8 cellular contexts compared by ENCODE assay signal in the genomic region with DNA sequence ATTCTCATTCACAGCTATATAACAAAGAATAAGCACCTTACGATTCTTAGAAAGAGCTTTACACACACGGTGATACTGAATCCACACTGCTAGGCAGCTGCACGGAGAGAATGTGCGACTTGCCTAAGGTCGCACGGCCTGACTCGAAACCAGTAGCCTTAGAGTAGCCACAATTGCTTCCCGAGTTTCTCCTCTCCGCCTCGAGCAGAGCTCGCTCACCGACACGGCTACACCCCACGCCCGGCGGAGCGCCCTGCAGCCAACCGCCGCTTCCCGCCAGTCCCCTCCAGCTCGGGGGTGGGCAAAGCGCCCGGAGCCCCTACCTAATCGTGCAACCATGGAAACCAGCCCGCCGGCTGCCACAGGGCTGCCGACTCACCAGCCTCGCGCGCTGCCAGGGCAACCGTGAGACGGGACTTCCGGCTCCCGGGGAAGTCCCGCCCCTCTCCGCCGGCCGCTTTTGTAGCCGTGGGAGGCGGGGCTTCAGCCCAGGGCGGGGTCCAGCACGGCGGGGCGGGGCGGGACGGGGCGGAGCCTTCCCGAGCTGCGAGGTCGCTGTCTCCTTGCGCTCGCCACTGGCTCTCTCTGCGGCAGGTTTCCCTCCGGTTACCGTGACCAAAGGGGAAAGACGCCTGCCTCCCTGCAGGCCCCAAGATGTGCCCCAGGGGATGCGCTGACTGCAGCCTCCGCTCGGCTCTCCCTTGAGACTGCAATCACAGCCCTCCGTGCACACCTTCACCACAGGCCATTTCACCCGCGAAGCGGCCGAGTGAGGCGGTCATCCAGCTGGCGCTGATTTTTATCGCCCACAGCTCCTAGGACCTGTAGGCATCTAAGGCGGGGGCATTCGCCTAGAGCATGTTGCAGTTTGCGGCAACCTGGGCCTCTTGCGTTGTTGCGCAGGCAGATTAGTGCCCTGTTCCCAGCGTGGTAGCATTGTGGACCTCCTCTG. TPM values are rescaled to one million over a fixed set of nuclear protein-coding genes. Genes with fewer than 3 reads are reported as not detected.
DNase-seq lines count a peak whose midpoint lies in the region; ATAC-seq and TF ChIP-seq lines count a peak whose summit lies in the region.

No MANE protein-coding gene starts in this region.

- DNase-seq in DMS153 treated with DMSO at 0.1 percent for 48 hours (lab: John Stamatoyannopoulos, UW; ENCODE audit: unreplicated experiment) (peak; percentile 88), GM23248 (peak; percentile 99), RWPE1 (ENCODE audit: low spot score) (peak; percentile 91), fibroblast of mammary gland (ENCODE audit: low read depth) (peak; percentile 89), natural killer cell (peak; percentile 93)
- peak; percentile 89 for DNase-seq in activated T-helper 2 cell treated with anti-CD3 and anti-CD28 coated beads, Interferon-gamma antibody, Interleukin-2, Interleukin-4, amounts not matched to agents 10 μg/mL and 5 μg/mL and 100 μg/mL, durations not matched to agents 14 hours and 24 hours and 36 hours (ENCODE audit: low spot score)

- H3K27me3 ChIP-seq in GM23248 (replicated peaks; ENCODE audit: insufficient read depth) (no peaks in the 10 kb centered on the region), Loucy (ENCODE audit: insufficient read depth, low read length, poor library complexity, severe bottlenecking) (no peaks in the 10 kb centered on the region)

- in situ Hi-C loops in GM23248 (cut with MboI), result no loop called here

- H3K4me3 ChIP-seq in GM23248 (peak overlapping the region; percentile 74), Loucy (ENCODE audit: low read length, poor library complexity, severe bottlenecking) (peak overlapping the region; percentile 73), fibroblast of mammary gland (ENCODE audit: control insufficient read depth, low read depth, low read length) (peak overlapping the region; percentile 72)

- WGBS in GM23248 (ENCODE audit: low coverage in 1 of 2, low lambda C conversion rate in 2 of 2, missing lambda C conversion rate in 2 of 2), 2 experiments, result 10 to 11% methylated on average over 57 to 58 of the region's 73 CpGs

- peak overlapping the region; percentile 57 for H3K27ac Mint-ChIP-seq in activated T-helper 2 cell treated with anti-CD3 and anti-CD28 coated beads, Interferon-gamma antibody, Interleukin-2, Interleukin-4, amounts not matched to agents 10 μg/mL and 5 μg/mL and 100 μg/mL, durations not matched to agents 14 hours and 24 hours and 36 hours
- H3K27ac Mint-ChIP-seq in natural killer cell, result peak overlapping the region; percentile 91 to 97
- H3K27ac Mint-ChIP-seq in stimulated activated memory B cell treated with anti-CD40 and anti-IgM and Interleukin-4, amounts not matched to agents 10 μg/mL and 1 μg/mL and 100 μg/mL, for 72 hours, result peak overlapping the region; percentile 86

- intact Hi-C loops in activated T-helper 2 cell treated with anti-CD3 and anti-CD28 coated beads, Interferon-gamma antibody, Interleukin-2, Interleukin-4, amounts not matched to agents 10 μg/mL and 5 μg/mL and 100 μg/mL, durations not matched to agents 14 hours and 24 hours and 36 hours (cut with micrococcal nuclease), result loop anchor here (5.0 kb wide), 1 partner anchor 126 kb away; a partner anchor contains a TSS
- intact Hi-C loops in natural killer cell (cut with micrococcal nuclease), result loop anchor here (2.0 to 5.0 kb wide), 5 partner anchors 34 to 136 kb away; a partner anchor contains a TSS

- H3K4me1 ChIP-seq in GM23248 (ENCODE audit: insufficient read depth), result peaks cover 21% of the 10 kb centered on the region
- peaks cover 13% of the 10 kb centered on the region for H3K4me1 ChIP-seq in Loucy (ENCODE audit: insufficient read depth, low read length, poor library complexity, severe bottlenecking)

- H2AFZ ChIP-seq in GM23248 (peak overlapping the region; percentile 77), Loucy (ENCODE audit: low read length) (peak overlapping the region; percentile 37)

- peaks cover 12% of the 10 kb centered on the region; the same call in 1 of the 2 replicates for H3K36me3 ChIP-seq in GM23248 (ENCODE audit: low read depth)
- H3K36me3 ChIP-seq in Loucy (ENCODE audit: insufficient read depth, low read length), result peaks cover 36% of the 10 kb centered on the region

- H3K79me2 ChIP-seq in GM23248 (ENCODE audit: insufficient read depth) (peaks cover 28% of the 10 kb centered on the region; the same call in 1 of the 2 replicates), Loucy (ENCODE audit: insufficient read depth, low read length) (no peaks in the 10 kb centered on the region)

- no peaks in the 10 kb centered on the region for H3K27me3 Mint-ChIP-seq in activated T-helper 2 cell treated with anti-CD3 and anti-CD28 coated beads, Interferon-gamma antibody, Interleukin-2, Interleukin-4, amounts not matched to agents 10 μg/mL and 5 μg/mL and 100 μg/mL, durations not matched to agents 14 hours and 24 hours and 36 hours (ENCODE audit: low read depth)
- H3K27me3 Mint-ChIP-seq in natural killer cell (ENCODE audit: low read depth in 2 of 2), result no peaks in the 10 kb centered on the region
- H3K27me3 Mint-ChIP-seq in stimulated activated memory B cell treated with anti-CD40 and anti-IgM and Interleukin-4, amounts not matched to agents 10 μg/mL and 1 μg/mL and 100 μg/mL, for 72 hours, result no peaks in the 10 kb centered on the region

- CTCF ChIA-PET in RWPE1 (lab: Yijun Ruan, JAX), result interaction anchor here (0.6 to 2.1 kb wide), 3 partner anchors 12 to 159 kb away, joined by 3 to 8 read pairs (median 7); no protein-coding TSS in a partner anchor

- H3K4me2 ChIP-seq in GM23248 (ENCODE audit: unreplicated experiment), result peak overlapping the region; percentile 95
- peak overlapping the region; percentile 86 for H3K4me2 ChIP-seq in Loucy (ENCODE audit: low read depth, low read length, poor library complexity, severe bottlenecking)

- H4K20me1 ChIP-seq in GM23248 (ENCODE audit: insufficient read depth) (no peaks in the 10 kb centered on the region), Loucy (ENCODE audit: insufficient read depth, low read length, poor library complexity, severe bottlenecking) (peaks cover 5% of the 10 kb centered on the region)

- H3K9me3 ChIP-seq in GM23248 (ENCODE audit: low read depth) (no peaks in the 10 kb centered on the region), Loucy (ENCODE audit: insufficient read depth, low read depth, low read length) (no peaks in the 10 kb centered on the region)

- ATAC-seq in natural killer cell, result peak; percentile 74 to 87 (median 77)
- ATAC-seq in stimulated activated memory B cell treated with anti-CD40 and anti-IgM and Interleukin-4, amounts not matched to agents 10 μg/mL and 1 μg/mL and 100 μg/mL, for 72 hours, result peak; percentile 89

- H3K9ac ChIP-seq in GM23248 (peak overlapping the region; percentile 89), Loucy (ENCODE audit: low read depth, low read length, poor library complexity, severe bottlenecking) (peak overlapping the region; percentile 72)

- H3K9me2 ChIP-seq in GM23248 (ENCODE audit: insufficient read depth) (no peaks in the 10 kb centered on the region), Loucy (replicated peaks; ENCODE audit: low read depth, low read length) (no peaks in the 10 kb centered on the region)

- POLR2A ChIA-PET in RWPE1 (lab: Yijun Ruan, JAX; ENCODE audit: low non-redundant PET), result interaction anchor here (0.7 kb wide), 1 partner anchor 25 kb away, joined by 6 read pairs; no protein-coding TSS in a partner anchor

- peaks cover 27% of the 10 kb centered on the region for H3F3A ChIP-seq in GM23248 (ENCODE audit: insufficient read depth)
- H3F3A ChIP-seq in Loucy (ENCODE audit: low read depth), result peaks cover 6% of the 10 kb centered on the region

- H3K4me3 Mint-ChIP-seq in activated T-helper 2 cell treated with anti-CD3 and anti-CD28 coated beads, Interferon-gamma antibody, Interleukin-2, Interleukin-4, amounts not matched to agents 10 μg/mL and 5 μg/mL and 100 μg/mL, durations not matched to agents 14 hours and 24 hours and 36 hours (ENCODE audit: low read depth), result peak overlapping the region; percentile 90
- peak overlapping the region; percentile 94 for H3K4me3 Mint-ChIP-seq in natural killer cell
- peak overlapping the region; percentile 98 for H3K4me3 Mint-ChIP-seq in stimulated activated memory B cell treated with anti-CD40 and anti-IgM and Interleukin-4, amounts not matched to agents 10 μg/mL and 1 μg/mL and 100 μg/mL, for 72 hours

- H3K9me3 Mint-ChIP-seq in activated T-helper 2 cell treated with anti-CD3 and anti-CD28 coated beads, Interferon-gamma antibody, Interleukin-2, Interleukin-4, amounts not matched to agents 10 μg/mL and 5 μg/mL and 100 μg/mL, durations not matched to agents 14 hours and 24 hours and 36 hours, result no peaks in the 10 kb centered on the region
- no peaks in the 10 kb centered on the region for H3K9me3 Mint-ChIP-seq in natural killer cell
- H3K9me3 Mint-ChIP-seq in stimulated activated memory B cell treated with anti-CD40 and anti-IgM and Interleukin-4, amounts not matched to agents 10 μg/mL and 1 μg/mL and 100 μg/mL, for 72 hours, result no peaks in the 10 kb centered on the region

- peak overlapping the region; percentile 87 for H3K27ac ChIP-seq in GM23248
- peak overlapping the region; percentile 98 for H3K27ac ChIP-seq in RWPE1

- peaks cover 37% of the 10 kb centered on the region for H3K4me1 Mint-ChIP-seq in activated T-helper 2 cell treated with anti-CD3 and anti-CD28 coated beads, Interferon-gamma antibody, Interleukin-2, Interleukin-4, amounts not matched to agents 10 μg/mL and 5 μg/mL and 100 μg/mL, durations not matched to agents 14 hours and 24 hours and 36 hours (ENCODE audit: low read depth)
- peaks cover 36 to 41% of the 10 kb centered on the region in 2 donors for H3K4me1 Mint-ChIP-seq in natural killer cell
- peaks cover 56% of the 10 kb centered on the region for H3K4me1 Mint-ChIP-seq in stimulated activated memory B cell treated with anti-CD40 and anti-IgM and Interleukin-4, amounts not matched to agents 10 μg/mL and 1 μg/mL and 100 μg/mL, for 72 hours

- TF ChIP-seq CTCF in Loucy (conservative IDR thresholded peaks at IDR 0.05; ENCODE audit: low read length), result no peak
- no peak for TF ChIP-seq CTCF in RWPE1 (conservative IDR thresholded peaks at IDR 0.05; ENCODE audit: low read depth)
- TF ChIP-seq CTCF in fibroblast of mammary gland (conservative IDR thresholded peaks at IDR 0.05; ENCODE audit: control insufficient read depth, insufficient read depth, low read depth, low read length), result no peak
- TF ChIP-seq CTCF in natural killer cell (IDR thresholded peaks at IDR 0.05), result no peak

- peaks cover 38% of the 10 kb centered on the region for H3K36me3 Mint-ChIP-seq in activated T-helper 2 cell treated with anti-CD3 and anti-CD28 coated beads, Interferon-gamma antibody, Interleukin-2, Interleukin-4, amounts not matched to agents 10 μg/mL and 5 μg/mL and 100 μg/mL, durations not matched to agents 14 hours and 24 hours and 36 hours (ENCODE audit: low read depth)
- no peaks in the 10 kb centered on the region for H3K36me3 Mint-ChIP-seq in natural killer cell
- peaks cover 25% of the 10 kb centered on the region for H3K36me3 Mint-ChIP-seq in stimulated activated memory B cell treated with anti-CD40 and anti-IgM and Interleukin-4, amounts not matched to agents 10 μg/mL and 1 μg/mL and 100 μg/mL, for 72 hours

RNA-seq across cellular contexts. Expression of a gene that starts 1.1 kb away (rescaled TPM):
- 51.0 and 63.5 TPM in 2 replicates for total RNA-seq in GM23248 (2014; rRNA removed; shearing (Covaris generic))
- polyA plus RNA-seq in GM23248 (2016; fragmentation: Nextera tagmentation; extraction: Ambion mirVana), result 74.5 and 79.0 TPM in 2 replicates
- 28.7 and 32.8 TPM in 2 replicates for total RNA-seq in activated T-helper 2 cell treated with anti-CD3 and anti-CD28 coated beads, Interferon-gamma antibody, Interleukin-2, Interleukin-4, amounts not matched to agents 10 μg/mL and 5 μg/mL and 100 μg/mL, durations not matched to agents 14 hours and 24 hours and 36 hours
- total RNA-seq in natural killer cell, result 10 to 100 TPM; 19.7 to 22.0 (median 21.2) TPM

RNA-seq across cellular contexts. Expression of a gene that starts 1.3 kb away (rescaled TPM):
- not detected in 2 replicates for total RNA-seq in GM23248 (2014; rRNA removed; shearing (Covaris generic))
- polyA plus RNA-seq in GM23248 (2016; fragmentation: Nextera tagmentation; extraction: Ambion mirVana), result 0.29 TPM in 1 of 2 replicates, not detected in the other
- not detected in 2 replicates for total RNA-seq in activated T-helper 2 cell treated with anti-CD3 and anti-CD28 coated beads, Interferon-gamma antibody, Interleukin-2, Interleukin-4, amounts not matched to agents 10 μg/mL and 5 μg/mL and 100 μg/mL, durations not matched to agents 14 hours and 24 hours and 36 hours
- total RNA-seq in natural killer cell, result not detected

RNA-seq across cellular contexts. Expression of a gene that starts 16.8 kb away (rescaled TPM):
- 6.9 and 12.3 TPM in 2 replicates for total RNA-seq in GM23248 (2014; rRNA removed; shearing (Covaris generic))
- 2.1 and 2.3 TPM in 2 replicates for polyA plus RNA-seq in GM23248 (2016; fragmentation: Nextera tagmentation; extraction: Ambion mirVana)
- total RNA-seq in activated T-helper 2 cell treated with anti-CD3 and anti-CD28 coated beads, Interferon-gamma antibody, Interleukin-2, Interleukin-4, amounts not matched to agents 10 μg/mL and 5 μg/mL and 100 μg/mL, durations not matched to agents 14 hours and 24 hours and 36 hours, result 0.18 and 0.23 TPM in 2 replicates
- total RNA-seq in natural killer cell, result not detected

RNA-seq across cellular contexts. Expression of a gene that starts 21.1 kb away (rescaled TPM):
- 2.9 and 5.0 TPM in 2 replicates for total RNA-seq in GM23248 (2014; rRNA removed; shearing (Covaris generic))
- polyA plus RNA-seq in GM23248 (2016; fragmentation: Nextera tagmentation; extraction: Ambion mirVana), result 2.1 and 3.1 TPM in 2 replicates
- 62.6 and 63.5 TPM in 2 replicates for total RNA-seq in activated T-helper 2 cell treated with anti-CD3 and anti-CD28 coated beads, Interferon-gamma antibody, Interleukin-2, Interleukin-4, amounts not matched to agents 10 μg/mL and 5 μg/mL and 100 μg/mL, durations not matched to agents 14 hours and 24 hours and 36 hours
- total RNA-seq in natural killer cell, result 10 to 100 TPM; 58.0 to 73.1 (median 69.3) TPM

RNA-seq across cellular contexts. Expression of a gene that starts 22.1 kb away (rescaled TPM):
- 28.9 and 54.6 TPM in 2 replicates for total RNA-seq in GM23248 (2014; rRNA removed; shearing (Covaris generic))
- polyA plus RNA-seq in GM23248 (2016; fragmentation: Nextera tagmentation; extraction: Ambion mirVana), result 40.1 and 46.6 TPM in 2 replicates
- total RNA-seq in activated T-helper 2 cell treated with anti-CD3 and anti-CD28 coated beads, Interferon-gamma antibody, Interleukin-2, Interleukin-4, amounts not matched to agents 10 μg/mL and 5 μg/mL and 100 μg/mL, durations not matched to agents 14 hours and 24 hours and 36 hours, result 35.4 and 39.4 TPM in 2 replicates
- 10 to 100 TPM; 18.3 to 27.2 (median 23.2) TPM for total RNA-seq in natural killer cell

Comparison
In these comparisons a context has a peak if more than half of its experiments do, and no peak if none do; other contexts are left out.
1. Peak in every context shown above with its lines: DNase-seq, ATAC-seq, H3K4me3 ChIP-seq and H3K27ac ChIP-seq.